In genomic region chr13:54356849-54357248, GRCh38 we compare ENCODE assay signal across 20 cellular contexts.
DNase-seq lines count a peak whose midpoint lies in the region; ATAC-seq and TF ChIP-seq lines count a peak whose summit lies in the region.
"Had no signal": no experiment of that assay in that cellular context is flagged by ENCODE, and none has a peak within 500 bp of the region (broad histone marks: within the 10 kb centered on the region; RNA-seq: fewer than 3 reads in every experiment).

No MANE protein-coding gene starts in this region.

- H3K27ac ChIP-seq in HUES48 (ENCODE audit: low read depth, low read length) = peak overlapping the region; percentile 95
- H3K27ac ChIP-seq in SK-N-MC = peak overlapping the region; percentile 70; the same call in 1 of the 2 replicates
- H3K27ac ChIP-seq in neural progenitor cell = peak overlapping the region; percentile 65
- no peak overlapping the region for H3K27ac ChIP-seq in CD8-positive, alpha-beta T cell (ENCODE audit: low read depth, low read length)
- H3K27ac ChIP-seq: BLaER1 treated with 17β-estradiol and CSF1 and Interleukin-3, amounts not matched to agents 10 nM and 100 nM; HL-60; PC-9; RWPE1 had no signal

- H3K4me1 ChIP-seq in HUES48 (ENCODE audit: control insufficient read depth, insufficient read depth, low read length) (peaks cover 49% of the 10 kb centered on the region), neural progenitor cell (peaks cover 34% of the 10 kb centered on the region)
- no peaks in the 10 kb centered on the region for H3K4me1 ChIP-seq in CD8-positive, alpha-beta T cell (ENCODE audit: insufficient read depth, low read length)
- H3K4me1 ChIP-seq: BLaER1 treated with 17β-estradiol and CSF1 and Interleukin-3, amounts not matched to agents 10 nM and 100 nM had no signal

- H3K27me3 ChIP-seq in HUES48 (ENCODE audit: control insufficient read depth, insufficient read depth, low read length) (no peaks in the 10 kb centered on the region), neural progenitor cell (no peaks in the 10 kb centered on the region)
- no peaks in the 10 kb centered on the region for H3K27me3 ChIP-seq in CD8-positive, alpha-beta T cell (ENCODE audit: insufficient read depth, low read length)
- H3K27me3 ChIP-seq: BLaER1 treated with 17β-estradiol and CSF1 and Interleukin-3, amounts not matched to agents 10 nM and 100 nM had no signal

- CTCF ChIA-PET in CD8-positive, alpha-beta T cell (lab: Charles Lee) = no interaction called here

- POLR2A ChIA-PET in CD8-positive, alpha-beta T cell (lab: Charles Lee) = no interaction called here
- POLR2A ChIA-PET in naive thymus-derived CD8-positive, alpha-beta T cell (lab: Charles Lee) = no interaction called here

- no peak for ATAC-seq in CD8-positive, alpha-beta T cell
- no peak for ATAC-seq in naive thymus-derived CD8-positive, alpha-beta T cell

- H3F3A ChIP-seq in neural progenitor cell (ENCODE audit: low read depth) = peaks cover 32% of the 10 kb centered on the region

- peaks cover 2% of the 10 kb centered on the region for H3K9me3 Mint-ChIP-seq in neural progenitor cell
- H3K9me3 Mint-ChIP-seq in CD8-positive, alpha-beta T cell = peaks cover 3% of the 10 kb centered on the region
- peaks cover 0 to 35% (median 13%) of the 10 kb centered on the region in 9 donors for H3K9me3 Mint-ChIP-seq in naive thymus-derived CD8-positive, alpha-beta T cell

- H3K9me3 ChIP-seq in HUES48 (ENCODE audit: control insufficient read depth, insufficient read depth, low read length) (no peaks in the 10 kb centered on the region), SK-N-MC (ENCODE audit: low read depth, low read length) (no peaks in the 10 kb centered on the region), neural progenitor cell (ENCODE audit: low read depth) (no peaks in the 10 kb centered on the region)
- no peaks in the 10 kb centered on the region for H3K9me3 ChIP-seq in CD8-positive, alpha-beta T cell (ENCODE audit: low read length)
- H3K9me3 ChIP-seq: BLaER1 treated with 17β-estradiol and CSF1 and Interleukin-3, amounts not matched to agents 10 nM and 100 nM; HAP-1 had no signal

- H4K20me1 ChIP-seq in neural progenitor cell (ENCODE audit: low read depth) = no peaks in the 10 kb centered on the region
- H4K20me1 ChIP-seq: BLaER1 treated with 17β-estradiol and CSF1 and Interleukin-3, amounts not matched to agents 10 nM and 100 nM had no signal

- no peaks in the 10 kb centered on the region for H3K36me3 Mint-ChIP-seq in neural progenitor cell
- no peaks in the 10 kb centered on the region for H3K36me3 Mint-ChIP-seq in CD8-positive, alpha-beta T cell
- no peaks in the 10 kb centered on the region for H3K36me3 Mint-ChIP-seq in naive thymus-derived CD8-positive, alpha-beta T cell
- H3K36me3 Mint-ChIP-seq: CD8-positive, alpha-beta memory T cell had no signal

- H3K9ac ChIP-seq in HUES48 (ENCODE audit: low read depth, low read length) (peak overlapping the region; percentile 3; the same call in 1 of the 2 replicates), SK-N-MC (ENCODE audit: insufficient read length) (no peak overlapping the region), neural progenitor cell (no peak overlapping the region)
- H3K9ac ChIP-seq: BLaER1 treated with 17β-estradiol and CSF1 and Interleukin-3, amounts not matched to agents 10 nM and 100 nM had no signal

- H3K36me3 ChIP-seq in HUES48 (ENCODE audit: control insufficient read depth, insufficient read depth, low read length) (no peaks in the 10 kb centered on the region), SK-N-MC (ENCODE audit: insufficient read depth, low read length) (no peaks in the 10 kb centered on the region), neural progenitor cell (no peaks in the 10 kb centered on the region)
- no peaks in the 10 kb centered on the region for H3K36me3 ChIP-seq in CD8-positive, alpha-beta T cell (ENCODE audit: insufficient read depth, low read length)
- H3K36me3 ChIP-seq: BLaER1 treated with 17β-estradiol and CSF1 and Interleukin-3, amounts not matched to agents 10 nM and 100 nM; HAP-1 had no signal

- H3K4me3 ChIP-seq in HUES48 (ENCODE audit: low read depth, low read length) (peak overlapping the region; percentile 45), SK-N-MC (no peak overlapping the region), neural progenitor cell (peak overlapping the region; percentile 30)
- H3K4me3 ChIP-seq in CD8-positive, alpha-beta T cell (ENCODE audit: low read depth, low read length) = no peak overlapping the region
- H3K4me3 ChIP-seq: BLaER1 treated with 17β-estradiol and CSF1 and Interleukin-3, amounts not matched to agents 10 nM and 100 nM; HAP-1; PC-9 had no signal

- H3K4me1 Mint-ChIP-seq in neural progenitor cell = peaks cover 33% of the 10 kb centered on the region
- no peaks in the 10 kb centered on the region for H3K4me1 Mint-ChIP-seq in CD8-positive, alpha-beta T cell (ENCODE audit: low read depth)
- H3K4me1 Mint-ChIP-seq in naive thymus-derived CD8-positive, alpha-beta T cell = no peaks in the 10 kb centered on the region
- H3K4me1 Mint-ChIP-seq: CD8-positive, alpha-beta memory T cell had no signal

- H3K4me3 Mint-ChIP-seq in neural progenitor cell = peak overlapping the region; percentile 38
- H3K4me3 Mint-ChIP-seq in CD8-positive, alpha-beta T cell = no peak overlapping the region
- no peak overlapping the region for H3K4me3 Mint-ChIP-seq in naive thymus-derived CD8-positive, alpha-beta T cell
- H3K4me3 Mint-ChIP-seq: CD8-positive, alpha-beta memory T cell had no signal

- no peaks in the 10 kb centered on the region for H3K27me3 Mint-ChIP-seq in neural progenitor cell (ENCODE audit: insufficient read depth, low read depth)
- no peaks in the 10 kb centered on the region for H3K27me3 Mint-ChIP-seq in CD8-positive, alpha-beta T cell (ENCODE audit: low read depth)
- H3K27me3 Mint-ChIP-seq in naive thymus-derived CD8-positive, alpha-beta T cell = no peaks in the 10 kb centered on the region
- H3K27me3 Mint-ChIP-seq: CD8-positive, alpha-beta memory T cell had no signal

- DNase-seq in SK-N-MC (ENCODE audit: low read depth, low spot score) = no peak
- peak; percentile 65 for DNase-seq in iPS DF 19.7 (ENCODE audit: low read depth, low spot score)
- DNase-seq in neural progenitor cell (ENCODE audit: low spot score) = peak; percentile 55
- no peak for DNase-seq in CD8-positive, alpha-beta T cell
- no peak for DNase-seq in naive thymus-derived CD8-positive, alpha-beta T cell
- no peak for DNase-seq in H4 (ENCODE audit: low spot score)
- DNase-seq: CD8-positive, alpha-beta memory T cell; DMS79; Kasumi-1; MM.1S; NCI-H1092 treated with DMSO at 0.1 percent for 48 hours; NCI-H2029 treated with DMSO at 0.1 percent for 48 hours; NCI-H226; PC-9; SIG-M5 had no signal

- no peaks in the 10 kb centered on the region for H3K79me2 ChIP-seq in neural progenitor cell (ENCODE audit: low read depth)

- TF ChIP-seq CTCF in neural progenitor cell (IDR thresholded peaks at IDR 0.05) = no peak
- no peak for TF ChIP-seq CTCF in CD8-positive, alpha-beta T cell (IDR thresholded peaks at IDR 0.05)

- peak overlapping the region; percentile 1 for H2AFZ ChIP-seq in neural progenitor cell (replicated peaks)
- H2AFZ ChIP-seq: PC-9 had no signal

- intact Hi-C loops in CD8-positive, alpha-beta T cell (cut with DNase I, micrococcal nuclease) = no loop called here

- peak overlapping the region; percentile 67 for H3K27ac Mint-ChIP-seq in neural progenitor cell
- H3K27ac Mint-ChIP-seq in CD8-positive, alpha-beta T cell = no peak overlapping the region
- no peak overlapping the region for H3K27ac Mint-ChIP-seq in naive thymus-derived CD8-positive, alpha-beta T cell
- H3K27ac Mint-ChIP-seq: CD8-positive, alpha-beta memory T cell had no signal

- peak overlapping the region; percentile 61 for H3K4me2 ChIP-seq in neural progenitor cell
- H3K4me2 ChIP-seq: BLaER1 treated with 17β-estradiol and CSF1 and Interleukin-3, amounts not matched to agents 10 nM and 100 nM; PC-9 had no signal

Comparison
In these comparisons a context has a peak if more than half of its experiments do, and no peak if none do; other contexts are left out.
1. H3K4me3 ChIP-seq: peak in HUES48 (single experiment) and neural progenitor cell (single experiment); none in SK-N-MC (single experiment) and CD8-positive, alpha-beta T cell (single experiment).
2. DNase-seq: peak in iPS DF 19.7 (single experiment) and neural progenitor cell (single experiment); none in SK-N-MC (single experiment), CD8-positive, alpha-beta T cell (0 of 7), naive thymus-derived CD8-positive, alpha-beta T cell (0 of 10) and H4 (single experiment).